In the genomic region with DNA sequence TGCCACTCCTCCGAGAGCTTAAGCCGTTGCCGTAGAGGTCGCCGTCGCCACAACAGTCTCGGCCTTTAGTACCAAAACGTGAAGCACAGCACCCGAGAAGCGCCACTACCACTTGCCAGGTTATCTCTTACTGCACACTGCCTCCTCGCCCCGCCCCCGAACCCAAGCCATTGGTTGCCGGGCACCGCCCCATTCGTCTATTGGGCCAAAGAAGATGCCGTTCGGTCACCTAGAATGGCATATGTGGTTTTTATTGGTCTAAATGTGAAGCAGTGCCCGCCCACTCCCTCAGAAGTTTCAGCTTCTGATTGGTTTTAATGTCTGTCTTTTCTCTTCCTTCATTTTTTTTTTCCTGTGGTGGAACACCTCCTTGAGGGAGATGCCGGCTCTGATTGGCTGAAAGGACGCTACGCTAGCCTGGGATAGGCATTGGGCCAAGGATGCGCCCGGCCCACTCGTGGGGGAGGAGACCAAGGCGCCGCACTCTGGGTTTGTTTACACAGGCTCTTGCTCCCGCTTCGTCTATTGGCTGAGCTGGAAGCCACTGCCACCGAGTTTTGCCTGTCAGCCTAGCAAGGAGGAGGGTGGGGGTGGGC, we compare ENCODE assay signal across 8 cellular contexts. TPM values are rescaled to one million over a fixed set of nuclear protein-coding genes. Genes with fewer than 3 reads are reported as not detected.
DNase-seq lines count a peak whose midpoint lies in the region; ATAC-seq, FAIRE-seq and TF ChIP-seq lines count a peak whose summit lies in the region.

A gene with protein sequence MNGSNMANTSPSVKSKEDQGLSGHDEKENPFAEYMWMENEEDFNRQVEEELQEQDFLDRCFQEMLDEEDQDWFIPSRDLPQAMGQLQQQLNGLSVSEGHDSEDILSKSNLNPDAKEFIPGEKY (minus strand): TSS at position 139 of the 596 bp plus-strand sequence. CDS start 24,514 bp downstream, outside the sequence.

- H3K36me3 ChIP-seq in left ventricle myocardium inferior (no peaks in the 10 kb centered on the region), upper lobe of right lung (no peaks in the 10 kb centered on the region)

- peak; percentile 67 for DNase-seq in GM12891 (ENCODE audit: insufficient read length, low spot score)
- DNase-seq in NCI-H1436 treated with DMSO at 0.1 percent for 48 hours (lab: John Stamatoyannopoulos, UW), result peak; percentile 99
- DNase-seq in left ventricle myocardium inferior, result peak; percentile 99
- peak; percentile 99 for DNase-seq in posterior vena cava (ENCODE audit: low spot score)
- peak; percentile 99 for DNase-seq in upper lobe of right lung

- H3K9me3 ChIP-seq in left ventricle myocardium inferior (replicated peaks) (no peaks in the 10 kb centered on the region), upper lobe of right lung (no peaks in the 10 kb centered on the region)

- H3K27ac Mint-ChIP-seq in T-helper 1 cell treated with Interleukin-12 subunit alpha and Interleukin-12 subunit beta and Interleukin-4 antibody, amounts not matched to agents 30 μg/mL and 1 μg/mL, for 36 hours, result peak within 1 kb of the TSS; percentile 75

- TF ChIP-seq POLR2A in GM12891 (IDR thresholded peaks at IDR 0.05; ENCODE audit: low read depth, low read length), result no peak

- FAIRE-seq in GM12891 (lab: Jason Lieb, UNC), result peak; percentile 89

- TF ChIP-seq CTCF in left ventricle myocardium inferior (IDR thresholded peaks at IDR 0.05; ENCODE audit: borderline replicate concordance) (no peak), upper lobe of right lung (IDR thresholded peaks at IDR 0.05) (no peak)

- H3K36me3 Mint-ChIP-seq in T-helper 1 cell treated with Interleukin-12 subunit alpha and Interleukin-12 subunit beta and Interleukin-4 antibody, amounts not matched to agents 30 μg/mL and 1 μg/mL, for 36 hours (ENCODE audit: low read depth), result no peaks in the 10 kb centered on the region

- intact Hi-C loops in left ventricle myocardium inferior (cut with micrococcal nuclease) (no loop called here), posterior vena cava (cut with DNase I) (no loop called here), upper lobe of right lung (cut with DNase I) (no loop called here)

- ATAC-seq in HG02798 (IDR thresholded peaks at IDR 0.05; ENCODE audit: poor library complexity, unreplicated experiment) (peak; percentile 97), upper lobe of right lung (peak; percentile 97)

- H3K9me3 Mint-ChIP-seq in T-helper 1 cell treated with Interleukin-12 subunit alpha and Interleukin-12 subunit beta and Interleukin-4 antibody, amounts not matched to agents 30 μg/mL and 1 μg/mL, for 36 hours, result no peaks in the 10 kb centered on the region

- peaks cover 8% of the 10 kb centered on the region for H3K4me1 Mint-ChIP-seq in T-helper 1 cell treated with Interleukin-12 subunit alpha and Interleukin-12 subunit beta and Interleukin-4 antibody, amounts not matched to agents 30 μg/mL and 1 μg/mL, for 36 hours (ENCODE audit: low read depth)

- peak within 1 kb of the TSS; percentile 89 for H3K27ac ChIP-seq in angular gyrus (ENCODE audit: low read depth, low read length)
- peak within 1 kb of the TSS; percentile 95 for H3K27ac ChIP-seq in left ventricle myocardium inferior (replicated peaks)
- H3K27ac ChIP-seq in upper lobe of right lung, result peak within 1 kb of the TSS; percentile 79

- peaks cover 13% of the 10 kb centered on the region for H3K4me1 ChIP-seq in left ventricle myocardium inferior
- H3K4me1 ChIP-seq in upper lobe of right lung, result peaks cover 4% of the 10 kb centered on the region

- H3K27me3 ChIP-seq in left ventricle myocardium inferior (ENCODE audit: low read depth) (no peaks in the 10 kb centered on the region), upper lobe of right lung (no peaks in the 10 kb centered on the region)

- H3K27me3 Mint-ChIP-seq in T-helper 1 cell treated with Interleukin-12 subunit alpha and Interleukin-12 subunit beta and Interleukin-4 antibody, amounts not matched to agents 30 μg/mL and 1 μg/mL, for 36 hours (ENCODE audit: low read depth), result peaks cover 15% of the 10 kb centered on the region

- peak within 1 kb of the TSS; percentile 90 for H3K4me3 ChIP-seq in left ventricle myocardium inferior
- peak within 1 kb of the TSS; percentile 84 for H3K4me3 ChIP-seq in upper lobe of right lung

- peak within 1 kb of the TSS; percentile 94 for H3K4me3 Mint-ChIP-seq in T-helper 1 cell treated with Interleukin-12 subunit alpha and Interleukin-12 subunit beta and Interleukin-4 antibody, amounts not matched to agents 30 μg/mL and 1 μg/mL, for 36 hours

TF ChIP-seq in GM12891, 5 proteins besides CTCF, POLR2A, EP300 and RAD21:
- no peak for TF ChIP-seq POU2F2 (IDR thresholded peaks at IDR 0.05; ENCODE audit: low read depth, low read length)
- TF ChIP-seq TAF1 (IDR thresholded peaks at IDR 0.05; ENCODE audit: low read depth, low read length), result no peak
- no peak for TF ChIP-seq PAX5 (IDR thresholded peaks at IDR 0.05; ENCODE audit: insufficient read depth, low read length, severe bottlenecking)
- no peak for TF ChIP-seq SPI1 (IDR thresholded peaks at IDR 0.05; ENCODE audit: low read depth, low read length)
- no peak for TF ChIP-seq POLR2AphosphoS5 (IDR thresholded peaks at IDR 0.05; ENCODE audit: low read depth, low read length)

RNA-seq across cellular contexts. Expression of the gene that starts here (rescaled TPM):
- polyA plus RNA-seq in GM12891 (2012; ENCODE audit: low read depth, missing spikeins), result 0.12 TPM
- total RNA-seq in left ventricle myocardium inferior (76.6 TPM), posterior vena cava (1 to 10 TPM; 2.8 to 3.8 TPM), upper lobe of right lung (6.3 TPM)

Comparison
In these comparisons a context has a peak if more than half of its experiments do, and no peak if none do; other contexts are left out.
1. Peak in every context shown above with its lines: DNase-seq, ATAC-seq, H3K4me3 ChIP-seq and H3K27ac ChIP-seq.
2. RNA of the gene that starts here (total RNA-seq): 76.6 TPM in left ventricle myocardium inferior (single experiment); 6.3 TPM in upper lobe of right lung (single experiment) and 2.8 to 3.8 TPM in posterior vena cava; every median in the first group is over 10 times any median in the second.